ENCODE assay signal across 1 cellular context in genomic region chr14:31241450-31242114, GRCh38.
TF ChIP-seq lines count a peak whose summit lies in the region.

No MANE protein-coding gene starts in this region.

TF ChIP-seq in H1, 55 proteins besides CTCF, POLR2A, EP300 and RAD21 (continued from another document):
- TF ChIP-seq NANOG (IDR thresholded peaks at IDR 0.05; ENCODE audit: insufficient read depth, low read depth, low read length, poor library complexity, severe bottlenecking): no peak
- no peak for TF ChIP-seq KDM5A (IDR thresholded peaks at IDR 0.05; ENCODE audit: low read length)
- TF ChIP-seq PHF8 (conservative IDR thresholded peaks at IDR 0.05; ENCODE audit: low read depth, low read length): no peak
- no peak for TF ChIP-seq KDM4A (IDR thresholded peaks at IDR 0.05; ENCODE audit: low read depth, low read length, severe bottlenecking)
- TF ChIP-seq CEBPB (IDR thresholded peaks at IDR 0.05; ENCODE audit: low read depth, low read length): no peak
- no peak for TF ChIP-seq CHD7 (IDR thresholded peaks at IDR 0.05; ENCODE audit: insufficient replicate concordance, low read length)
